Comparison of ENCODE assay signal across 21 cellular contexts in the genomic region with DNA sequence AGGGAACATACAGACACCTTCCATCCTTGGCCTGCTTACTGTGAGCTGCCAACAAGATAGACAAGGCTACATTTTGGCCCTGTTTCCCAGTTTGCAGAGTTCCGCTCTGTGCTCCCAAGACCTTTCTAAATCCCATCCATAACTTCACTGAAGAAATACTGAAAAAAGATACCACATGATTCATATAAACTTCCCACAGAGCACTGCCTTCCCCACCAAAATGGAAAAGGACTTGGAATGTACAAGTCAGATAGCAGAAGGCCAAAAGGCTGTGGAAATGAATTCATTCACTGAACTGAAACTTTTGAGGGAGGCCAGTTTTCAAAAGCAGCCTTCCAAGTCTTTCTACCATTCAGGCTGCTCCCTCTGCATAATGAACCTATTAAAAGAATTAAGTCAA. TPM values are rescaled to one million over a fixed set of nuclear protein-coding genes. Genes with fewer than 3 reads are reported as not detected.
DNase-seq lines count a peak whose midpoint lies in the region; ATAC-seq, FAIRE-seq and TF ChIP-seq lines count a peak whose summit lies in the region.
"Had no signal": no experiment of that assay in that cellular context is flagged by ENCODE, and none has a peak within 500 bp of the region (broad histone marks: within the 10 kb centered on the region; RNA-seq: fewer than 3 reads in every experiment).

No MANE protein-coding gene starts in this region.

- H3K27ac ChIP-seq in GM23338 (ENCODE audit: low read depth) (no peak overlapping the region), esophagus muscularis mucosa (replicated peaks in 1 of 4) (peak overlapping the region; percentile 62 to 72 (median 68)), stomach smooth muscle (ENCODE audit: low read length) (peak overlapping the region; percentile 31), PC-3 (ENCODE audit: low read length) (no peak overlapping the region), kidney (ENCODE audit: low read depth in 2 of 2, low read length in 2 of 2) (no peak overlapping the region)
- H3K27ac ChIP-seq: BLaER1 treated with 17β-estradiol and CSF1 and Interleukin-3, amounts not matched to agents 10 nM and 100 nM had no signal

- H3K4me1 Mint-ChIP-seq in GM23338, result peaks cover 4% of the 10 kb centered on the region; the same call in 2 of the 3 replicates
- H3K4me1 Mint-ChIP-seq in nephron, result peaks cover 31% of the 10 kb centered on the region
- H3K4me1 Mint-ChIP-seq: CD4-positive, alpha-beta memory T cell had no signal

- H3F3A ChIP-seq in GM23338 (replicated peaks; ENCODE audit: low read depth) (no peaks in the 10 kb centered on the region), PC-3 (ENCODE audit: low read length, unreplicated experiment) (no peaks in the 10 kb centered on the region)

- H3K4me3 Mint-ChIP-seq in GM23338 (no peak overlapping the region), nephron (no peak overlapping the region)
- H3K4me3 Mint-ChIP-seq: CD4-positive, alpha-beta memory T cell; H9 had no signal

- H3K9ac ChIP-seq in stomach smooth muscle (ENCODE audit: low read length in 2 of 2) (no peak overlapping the region), PC-3 (ENCODE audit: low read length) (no peak overlapping the region), kidney (ENCODE audit: low read length in 2 of 2) (no peak overlapping the region)
- H3K9ac ChIP-seq: BLaER1 treated with 17β-estradiol and CSF1 and Interleukin-3, amounts not matched to agents 10 nM and 100 nM had no signal

- H3K4me1 ChIP-seq in GM23338 (ENCODE audit: insufficient read depth), result no peaks in the 10 kb centered on the region
- H3K4me1 ChIP-seq in esophagus muscularis mucosa, result peaks cover 0 to 69% (median 61%) of the 10 kb centered on the region in 4 donors
- H3K4me1 ChIP-seq in stomach smooth muscle (ENCODE audit: control insufficient read depth, insufficient read depth, low read length), result peaks cover 17% of the 10 kb centered on the region
- no peaks in the 10 kb centered on the region for H3K4me1 ChIP-seq in PC-3 (ENCODE audit: insufficient read depth, low read length)
- no peaks in the 10 kb centered on the region for H3K4me1 ChIP-seq in kidney (ENCODE audit: control insufficient read depth in 1 of 2, insufficient read depth in 1 of 2, low read depth in 1 of 2, low read length in 2 of 2)
- H3K4me1 ChIP-seq: BLaER1 treated with 17β-estradiol and CSF1 and Interleukin-3, amounts not matched to agents 10 nM and 100 nM had no signal

- H3K9me3 ChIP-seq in esophagus muscularis mucosa (no peaks in the 10 kb centered on the region), stomach smooth muscle (ENCODE audit: control insufficient read depth in 2 of 2, low read length in 2 of 2) (no peaks in the 10 kb centered on the region), PC-3 (ENCODE audit: low read length) (no peaks in the 10 kb centered on the region), kidney (ENCODE audit: control insufficient read depth in 1 of 2, low read length in 2 of 2) (no peaks in the 10 kb centered on the region)
- H3K9me3 ChIP-seq: BLaER1 treated with 17β-estradiol and CSF1 and Interleukin-3, amounts not matched to agents 10 nM and 100 nM; MG63 had no signal

- H2AFZ ChIP-seq in GM23338, result peak overlapping the region; percentile 61; the same call in 1 of the 2 replicates
- H2AFZ ChIP-seq in PC-3 (ENCODE audit: low read length), result no peak overlapping the region

- TF ChIP-seq POLR2A in esophagus muscularis mucosa (IDR thresholded peaks at IDR 0.05; ENCODE audit: low read depth), result no peak

- H3K9me3 Mint-ChIP-seq in GM23338 (no peaks in the 10 kb centered on the region), nephron (no peaks in the 10 kb centered on the region)
- H3K9me3 Mint-ChIP-seq: H9 had no signal

- H3K4me3 ChIP-seq in GM23338 (no peak overlapping the region), esophagus muscularis mucosa (peak overlapping the region in 1 of 4 donors; percentile 1), stomach smooth muscle (ENCODE audit: low read length in 2 of 2) (peak overlapping the region; percentile 18 to 23), PC-3 (ENCODE audit: low read length) (no peak overlapping the region), kidney (ENCODE audit: low read length in 2 of 2) (no peak overlapping the region)
- H3K4me3 ChIP-seq: BLaER1 treated with 17β-estradiol and CSF1 and Interleukin-3, amounts not matched to agents 10 nM and 100 nM; GM12878; MG63 had no signal

- H3K36me3 ChIP-seq in GM23338 (ENCODE audit: insufficient read depth) (no peaks in the 10 kb centered on the region), esophagus muscularis mucosa (no peaks in the 10 kb centered on the region), stomach smooth muscle (ENCODE audit: control insufficient read depth in 2 of 2, insufficient read depth in 2 of 2, low read length in 2 of 2) (no peaks in the 10 kb centered on the region), PC-3 (ENCODE audit: low read depth, low read length) (no peaks in the 10 kb centered on the region), kidney (ENCODE audit: control insufficient read depth in 1 of 2, insufficient read depth in 2 of 2, low read length in 2 of 2) (no peaks in the 10 kb centered on the region)
- H3K36me3 ChIP-seq: BLaER1 treated with 17β-estradiol and CSF1 and Interleukin-3, amounts not matched to agents 10 nM and 100 nM; MG63 had no signal

- H3K9me2 ChIP-seq in GM23338 (ENCODE audit: insufficient read depth) (no peaks in the 10 kb centered on the region), PC-3 (replicated peaks; ENCODE audit: low read length) (no peaks in the 10 kb centered on the region)

- H3K27ac Mint-ChIP-seq in GM23338 (no peak overlapping the region), nephron (peak overlapping the region in 2 of 3 experiments; percentile 76 to 78)
- H3K27ac Mint-ChIP-seq: CD4-positive, alpha-beta memory T cell had no signal

- ATAC-seq in GM23338 (no peak), PC-3 (no peak)
- ATAC-seq: GM12878, Panc1 had no signal

- CTCF ChIA-PET in PC-3 (lab: Charles Lee), result no interaction called here

- BruUV-seq in PC-3 (replicated peaks; lab: Mats Ljungman, UMichigan), result no TSS peak

- H3K36me3 Mint-ChIP-seq in GM23338 (ENCODE audit: low read depth) (no peaks in the 10 kb centered on the region), nephron (ENCODE audit: low read depth) (no peaks in the 10 kb centered on the region)
- H3K36me3 Mint-ChIP-seq: CD4-positive, alpha-beta memory T cell had no signal

- H3K27me3 ChIP-seq in GM23338 (ENCODE audit: insufficient read depth) (no peaks in the 10 kb centered on the region), esophagus muscularis mucosa (no peaks in the 10 kb centered on the region), stomach smooth muscle (ENCODE audit: control insufficient read depth in 1 of 2, insufficient read depth in 2 of 2, low read length in 2 of 2) (no peaks in the 10 kb centered on the region), PC-3 (ENCODE audit: low read length) (no peaks in the 10 kb centered on the region; the same call in none of the 2 replicates)
- H3K27me3 ChIP-seq: BLaER1 treated with 17β-estradiol and CSF1 and Interleukin-3, amounts not matched to agents 10 nM and 100 nM; MG63 had no signal

- intact Hi-C loops in esophagus muscularis mucosa (cut with DNase I) (no loop called here), PC-3 (cut with micrococcal nuclease) (no loop called here), kidney (cut with DNase I) (no loop called here)

- WGBS in esophagus muscularis mucosa, result 36% methylated on average over 1 of the region's 1 CpG

- no peak for FAIRE-seq in kidney (lab: Jason Lieb, UNC)
- FAIRE-seq: GM12878 had no signal

- H3K27me3 Mint-ChIP-seq in GM23338 (ENCODE audit: insufficient read depth, low read depth, poor library complexity) (no peaks in the 10 kb centered on the region), nephron (ENCODE audit: low read depth) (no peaks in the 10 kb centered on the region)
- H3K27me3 Mint-ChIP-seq: CD4-positive, alpha-beta memory T cell had no signal

- H3K4me2 ChIP-seq in GM23338, result no peak overlapping the region
- no peak overlapping the region for H3K4me2 ChIP-seq in PC-3 (ENCODE audit: low read length)
- H3K4me2 ChIP-seq: BLaER1 treated with 17β-estradiol and CSF1 and Interleukin-3, amounts not matched to agents 10 nM and 100 nM had no signal

- H3K79me2 ChIP-seq in GM23338 (replicated peaks; ENCODE audit: insufficient read depth) (no peaks in the 10 kb centered on the region), PC-3 (ENCODE audit: low read length) (no peaks in the 10 kb centered on the region)

- H4K20me1 ChIP-seq in GM23338 (replicated peaks; ENCODE audit: insufficient read depth), result no peaks in the 10 kb centered on the region
- H4K20me1 ChIP-seq in PC-3 (ENCODE audit: low read length), result no peaks in the 10 kb centered on the region
- H4K20me1 ChIP-seq: BLaER1 treated with 17β-estradiol and CSF1 and Interleukin-3, amounts not matched to agents 10 nM and 100 nM had no signal

- TF ChIP-seq EP300 in esophagus muscularis mucosa (IDR thresholded peaks at IDR 0.05), result no peak

- DNase-seq in GM23338 (ENCODE audit: low spot score), result no peak
- DNase-seq in esophagus muscularis mucosa (ENCODE audit: extremely low spot score), result no peak
- DNase-seq in PC-3, result no peak
- no peak for DNase-seq in NCI-H187 (lab: John Stamatoyannopoulos, UW)
- DNase-seq in kidney, result no peak
- DNase-seq: 8988T; CD4-positive, alpha-beta memory T cell; DND-41; H9; Kasumi-1; MG63; NCI-H1436; NCI-H1930; NCI-H2227 treated with DMSO at 0.1 percent for 48 hours; NCI-H510A; NCI-H748 treated with DMSO at 0.1 percent for 48 hours had no signal

- no peak for TF ChIP-seq CTCF in GM23338 (conservative IDR thresholded peaks at IDR 0.05; ENCODE audit: low read depth in 2 of 2)
- no peak for TF ChIP-seq CTCF in esophagus muscularis mucosa (IDR thresholded peaks at IDR 0.05)
- TF ChIP-seq CTCF in nephron (IDR thresholded peaks at IDR 0.05; ENCODE audit: unreplicated experiment in 3 of 3), result no peak
- TF ChIP-seq CTCF in PC-3 (conservative IDR thresholded peaks at IDR 0.05; ENCODE audit: low read depth, low read length), result no peak
- no peak for TF ChIP-seq CTCF in kidney (IDR thresholded peaks at IDR 0.05; ENCODE audit: borderline replicate concordance, extremely low read depth, insufficient read depth)

- POLR2A ChIA-PET in PC-3 (lab: Charles Lee; ENCODE audit: unreplicated experiment), result no interaction called here

RNA-seq across cellular contexts. Expression of a gene that starts 29.6 kb away (rescaled TPM):
- total RNA-seq in GM23338 (2014; rRNA removed; shearing (Covaris generic)), result 0.90 TPM in 1 of 2 replicates, not detected in the other
- not detected in 2 replicates for polyA plus RNA-seq in GM23338 (2016; fragmentation: Nextera tagmentation; extraction: Ambion mirVana)
- 10 to 100 TPM; 43.9 to 75.2 (median 50.6) TPM for total RNA-seq in esophagus muscularis mucosa
- not detected in 2 replicates for total RNA-seq in PC-3 (2014; rRNA removed)
- 2.1 TPM for total RNA-seq in kidney
- 0.56 TPM for polyA plus RNA-seq in kidney (ENCODE audit: insufficient read depth, low read depth, low replicate concordance)
- total RNA-seq: CD4-positive, alpha-beta memory T cell; GM12878; H9 had no signal
- polyA plus RNA-seq: CD4-positive, alpha-beta memory T cell had no signal

Comparison
In these comparisons a context has a peak if more than half of its experiments do, and no peak if none do; other contexts are left out.
1. H3K27ac ChIP-seq: peak in esophagus muscularis mucosa (4 of 4) and stomach smooth muscle (single experiment); none in GM23338 (single experiment), PC-3 (single experiment) and kidney (0 of 2).
2. H3K4me3 ChIP-seq: peak in stomach smooth muscle (2 of 2); none in GM23338 (single experiment), PC-3 (single experiment) and kidney (0 of 2).
3. RNA of a gene that starts 29.6 kb away (total RNA-seq): 43.9 to 75.2 TPM in esophagus muscularis mucosa; 2.1 TPM in kidney (single experiment), 0.90 TPM in GM23338 and not detected in PC-3; every median in the first group is over 10 times any median in the second.